ENCODE assay signal across 8 cellular contexts in the genomic region with DNA sequence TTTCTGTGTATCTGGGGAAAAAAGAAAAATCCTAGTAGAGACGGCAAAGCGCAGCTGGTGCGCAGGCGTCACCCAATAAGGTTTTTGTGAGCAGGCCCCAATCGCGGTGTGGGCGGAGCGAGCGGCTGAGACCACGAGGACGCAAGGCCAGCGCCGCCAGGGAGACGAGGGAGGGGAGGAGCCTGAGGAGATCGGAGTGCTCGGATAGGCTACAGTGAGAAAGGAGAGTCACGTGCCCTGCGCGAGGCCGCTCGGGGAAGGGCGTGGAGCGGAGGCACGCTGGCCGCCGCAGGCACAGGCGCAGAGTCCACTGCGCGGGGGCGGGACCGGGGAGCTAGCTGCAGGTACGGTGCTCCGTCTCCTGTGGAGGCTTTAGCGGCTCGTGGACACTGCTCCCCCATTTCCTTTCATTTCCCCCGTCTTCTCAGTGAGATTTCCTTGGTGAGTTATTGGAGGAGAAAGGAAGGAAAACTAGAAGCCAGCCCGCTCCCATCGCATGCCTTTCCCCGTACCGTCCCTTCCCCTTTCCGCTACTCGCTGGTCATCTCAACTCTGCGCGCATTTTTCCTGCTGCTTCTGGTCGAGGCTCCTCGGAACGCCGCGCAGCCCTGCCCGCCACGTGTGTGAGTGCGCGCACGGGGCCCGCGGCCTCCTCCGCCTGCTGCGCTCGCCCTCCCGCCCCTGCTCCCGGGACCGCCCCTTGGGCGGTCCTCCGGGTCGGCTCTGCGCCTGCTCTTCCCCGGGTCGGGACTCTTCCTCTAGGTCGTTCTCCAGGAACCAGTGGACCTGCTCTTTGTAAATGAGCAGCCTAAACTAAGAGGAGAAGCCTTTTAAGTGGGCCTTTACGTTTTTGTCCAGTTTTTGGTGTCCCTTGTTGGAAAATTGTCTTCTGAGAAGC. TPM values are rescaled to one million over a fixed set of nuclear protein-coding genes. Genes with fewer than 3 reads are reported as not detected.
DNase-seq lines count a peak whose midpoint lies in the region; ATAC-seq, FAIRE-seq and TF ChIP-seq lines count a peak whose summit lies in the region.

Gene THNSL1, plus strand, starts transcription at position 264 of the 898 bp plus-strand sequence. CDS start 6,612 bp downstream, outside the sequence.

- no peaks in the 10 kb centered on the region for H3K27me3 ChIP-seq in BE2C

- H3K9me3 ChIP-seq in BE2C, result no peaks in the 10 kb centered on the region

- H3K27me3 Mint-ChIP-seq in activated CD4-positive, alpha-beta T cell treated with anti-CD3 and anti-CD28 coated beads, Interleukin-2, amount 10 ng/mL, durations not matched to agents 24 days and 14 days, result peaks cover 12% of the 10 kb centered on the region

- peaks cover 16% of the 10 kb centered on the region for H3K4me1 Mint-ChIP-seq in activated CD4-positive, alpha-beta T cell treated with anti-CD3 and anti-CD28 coated beads, Interleukin-2, amount 10 ng/mL, durations not matched to agents 24 days and 14 days

- FAIRE-seq in GM19239 (lab: Jason Lieb, UNC), result peak; percentile 97

- peaks cover 10% of the 10 kb centered on the region for H3K9me3 Mint-ChIP-seq in activated CD4-positive, alpha-beta T cell treated with anti-CD3 and anti-CD28 coated beads, Interleukin-2, amount 10 ng/mL, durations not matched to agents 24 days and 14 days

- H3K36me3 ChIP-seq in BE2C, result no peaks in the 10 kb centered on the region

- peaks cover 1% of the 10 kb centered on the region for H3K36me3 Mint-ChIP-seq in activated CD4-positive, alpha-beta T cell treated with anti-CD3 and anti-CD28 coated beads, Interleukin-2, amount 10 ng/mL, durations not matched to agents 24 days and 14 days (ENCODE audit: low read depth)

- TF ChIP-seq CTCF in BE2C (IDR thresholded peaks at IDR 0.05; ENCODE audit: low read depth, low read length) (no peak), coronary artery (IDR thresholded peaks at IDR 0.05) (no peak)

- no peaks in the 10 kb centered on the region for H3K4me1 ChIP-seq in BE2C

- H3K27ac Mint-ChIP-seq in activated CD4-positive, alpha-beta T cell treated with anti-CD3 and anti-CD28 coated beads, Interleukin-2, amount 10 ng/mL, durations not matched to agents 24 days and 14 days, result peak within 1 kb of the TSS; percentile 98

- intact Hi-C loops in activated CD4-positive, alpha-beta T cell treated with anti-CD3 and anti-CD28 coated beads, Interleukin-2, amount 10 ng/mL, durations not matched to agents 24 days and 14 days (cut with micrococcal nuclease), result loop anchor here (1.0 to 10.0 kb wide), 12 partner anchors 46 to 1922 kb away; partner anchors contain the start of genes MSRB2, OTUD1 and PRTFDC1
- intact Hi-C loops in left colon (cut with DNase I, micrococcal nuclease), result no loop called here

- H3K4me3 ChIP-seq in BE2C (ENCODE audit: low read depth, low read length) (peak within 1 kb of the TSS; percentile 76), coronary artery (peak within 1 kb of the TSS; percentile 83)

- DNase-seq in BE2C, result peak; percentile 98
- peak; percentile 85 for DNase-seq in GM19239 (ENCODE audit: insufficient read length, low spot score)
- DNase-seq in NCI-H524 treated with DMSO at 0.1 percent for 48 hours (lab: John Stamatoyannopoulos, UW), result peak; percentile 60
- DNase-seq in activated CD4-positive, alpha-beta T cell treated with anti-CD3 and anti-CD28 coated beads, Interleukin-2, amount 10 ng/mL, durations not matched to agents 24 days and 14 days, result peak; percentile 99
- DNase-seq in coronary artery (ENCODE audit: low spot score), result peak; percentile 99
- DNase-seq in left colon, result peak; percentile 98 to 99
- DNase-seq in stimulated activated CD4-positive, alpha-beta T cell treated with anti-CD3 and anti-CD28 coated beads, Interleukin-1b, Interleukin-23, amount 100 ng/mL, for 4 hours (ENCODE audit: low read depth in 2 of 2), result peak; percentile 94 to 96

- ATAC-seq in HG03442 (IDR thresholded peaks at IDR 0.05; ENCODE audit: unreplicated experiment) (peak; percentile 98), left colon (peak; percentile 96)

- peak within 1 kb of the TSS; percentile 93 to 94 for H3K27ac ChIP-seq in coronary artery

- peak within 1 kb of the TSS; percentile 88 for H3K4me3 Mint-ChIP-seq in activated CD4-positive, alpha-beta T cell treated with anti-CD3 and anti-CD28 coated beads, Interleukin-2, amount 10 ng/mL, durations not matched to agents 24 days and 14 days

RNA-seq across cellular contexts. Expression of gene THNSL1, which starts in this region (rescaled TPM):
- 3.9 TPM for polyA plus RNA-seq in BE2C (2012; ENCODE audit: insufficient read depth, insufficient read length, low read depth)
- total RNA-seq in activated CD4-positive, alpha-beta T cell treated with anti-CD3 and anti-CD28 coated beads, Interleukin-2, amount 10 ng/mL, durations not matched to agents 24 days and 14 days, result 3.6 and 4.2 TPM in 2 replicates
- total RNA-seq in left colon, result 1 to 10 TPM; 2.5 to 3.0 TPM

Comparison
In these comparisons a context has a peak if more than half of its experiments do, and no peak if none do; other contexts are left out.
1. Peak in every context shown above with its lines: DNase-seq, ATAC-seq, H3K4me3 ChIP-seq and H3K27ac ChIP-seq.